In the genomic region with DNA sequence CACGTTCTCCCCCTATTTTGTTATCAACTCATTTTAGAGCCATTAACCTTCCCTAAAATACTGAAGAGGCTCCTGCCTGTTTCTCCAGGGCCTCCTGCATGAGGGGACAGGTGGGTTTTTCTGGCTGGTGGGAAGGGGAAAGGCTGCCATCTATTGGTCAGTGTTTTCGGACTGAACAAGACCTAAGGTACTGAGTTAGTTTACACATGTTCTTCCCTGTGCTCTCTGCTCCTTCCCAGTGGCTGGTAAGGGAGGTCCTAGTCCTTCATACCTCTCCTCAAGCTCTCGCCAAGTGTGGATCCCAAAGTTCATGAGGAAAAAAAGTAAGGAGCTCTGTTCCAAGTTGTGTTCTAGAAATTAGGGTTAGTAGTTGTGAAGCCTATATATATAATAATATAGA, we compare ENCODE assay signal across 8 cellular contexts.
A peak's percentile ranks its signal among the peaks of the same experiment; 100 is the strongest.
DNase-seq lines count a peak whose midpoint lies in the region; ATAC-seq, FAIRE-seq and TF ChIP-seq lines count a peak whose summit lies in the region.
"Had no signal": no experiment of that assay in that cellular context is flagged by ENCODE, and none has a peak within 500 bp of the region (broad histone marks: within the 10 kb centered on the region; RNA-seq: fewer than 3 reads in every experiment).

No MANE protein-coding gene starts in this region.

- FAIRE-seq in GM12892 (lab: Jason Lieb, UNC): no peak

- ATAC-seq in GM21528 (IDR thresholded peaks at IDR 0.05; ENCODE audit: low FRiP score, unreplicated experiment) (peak; percentile 71), right cardiac atrium (no peak), HG03097 (IDR thresholded peaks at IDR 0.05; ENCODE audit: low FRiP score, unreplicated experiment) (no peak)

- H3K4me1 ChIP-seq in right cardiac atrium (ENCODE audit: control insufficient read depth, insufficient read depth, low read length): no peaks in the 10 kb centered on the region

- H3K27ac ChIP-seq in VCaP: no peak overlapping the region
- no peak overlapping the region for H3K27ac ChIP-seq in right cardiac atrium (ENCODE audit: low read length)

- H3K27me3 ChIP-seq in right cardiac atrium (ENCODE audit: control insufficient read depth, insufficient read depth): no peaks in the 10 kb centered on the region

- no peak overlapping the region for H3K27ac Mint-ChIP-seq in osteocyte (ENCODE audit: unreplicated experiment)

- H3K27me3 Mint-ChIP-seq in osteocyte (ENCODE audit: unreplicated experiment): no peaks in the 10 kb centered on the region

- H3K4me3 Mint-ChIP-seq in osteocyte (ENCODE audit: unreplicated experiment): no peak overlapping the region

- H3K36me3 Mint-ChIP-seq in osteocyte (ENCODE audit: unreplicated experiment): no peaks in the 10 kb centered on the region

- no peak for TF ChIP-seq POLR2A in GM12892 (IDR thresholded peaks at IDR 0.05; ENCODE audit: low read depth, low read length)

- peak; percentile 82 for TF ChIP-seq CTCF in VCaP (conservative IDR thresholded peaks at IDR 0.05)
- peak; percentile 38 for TF ChIP-seq CTCF in osteocyte (IDR thresholded peaks at IDR 0.05)

- DNase-seq in NCI-H146 treated with DMSO at 0.1 percent for 48 hours (lab: John Stamatoyannopoulos, UW; ENCODE audit: unreplicated experiment) (peak; percentile 69), osteocyte (ENCODE audit: extremely low spot score, unreplicated experiment) (no peak), right cardiac atrium (no peak), GM12892 (ENCODE audit: insufficient read length) (no peak)
- DNase-seq: hypothalamus had no signal

- intact Hi-C loops in right cardiac atrium (cut with DNase I): no loop called here

- no peak overlapping the region for H3K4me3 ChIP-seq in right cardiac atrium (ENCODE audit: low read length)

- H3K4me1 Mint-ChIP-seq in osteocyte (ENCODE audit: unreplicated experiment): no peaks in the 10 kb centered on the region

- H3K9me3 ChIP-seq in right cardiac atrium (ENCODE audit: control insufficient read depth, low read length): no peaks in the 10 kb centered on the region

- 37% methylated on average over 3 of the region's 3 CpGs for WGBS in right cardiac atrium

- no peaks in the 10 kb centered on the region for H3K9me3 Mint-ChIP-seq in osteocyte (ENCODE audit: unreplicated experiment)
